ENCODE assay signal across 8 cellular contexts in genomic region chr6:84227044-84227433, GRCh38. TPM values are rescaled to one million over a fixed set of nuclear protein-coding genes. Genes with fewer than 3 reads are reported as not detected.
A peak's percentile ranks its signal among the peaks of the same experiment; 100 is the strongest.
DNase-seq lines count a peak whose midpoint lies in the region; ATAC-seq and TF ChIP-seq lines count a peak whose summit lies in the region.

No MANE protein-coding gene starts in this region.

- H4K5ac ChIP-seq in IMR-90 (ENCODE audit: low read depth, low read length): no peak overlapping the region; the same call in 1 of the 2 replicates

- H2BK15ac ChIP-seq in IMR-90 (ENCODE audit: low read depth, low read length): no peak overlapping the region
- H2BK15ac ChIP-seq in mesenchymal stem cell (ENCODE audit: low read depth, poor library complexity, severe bottlenecking): no peak overlapping the region

- H2BK12ac ChIP-seq in mesenchymal stem cell (ENCODE audit: low read length in 2 of 2): no peak overlapping the region

- H4K8ac ChIP-seq in IMR-90 (ENCODE audit: low read depth in 2 of 2, low read length in 2 of 2) (peak overlapping the region; percentile 72 to 87; a peak in 2 of 4 replicates), mesenchymal stem cell (ENCODE audit: low read length) (peak overlapping the region; percentile 52)

- H3K27me3 ChIP-seq in IMR-90 (ENCODE audit: control insufficient read depth, insufficient read depth, low read length) (no peaks in the 10 kb centered on the region), mesenchymal stem cell (ENCODE audit: control insufficient read depth in 1 of 2, insufficient read depth in 1 of 2, low read length in 2 of 2) (peaks cover 4% of the 10 kb centered on the region in 2 experiments), uterus (peaks cover 0 to 2% of the 10 kb centered on the region in 2 donors)

- BruUV-seq in IMR-90 (replicated peaks; lab: Mats Ljungman, UMichigan): no TSS peak

- H3K4ac ChIP-seq in IMR-90 (ENCODE audit: low read depth, low read length) (peak overlapping the region; percentile 24; the same call in 1 of the 2 replicates), mesenchymal stem cell (ENCODE audit: low read depth in 1 of 2, low read length in 2 of 2) (peak overlapping the region in 1 of 2 experiments; percentile 0)

- H2BK120ac ChIP-seq in IMR-90 (ENCODE audit: low read depth, low read length) (no peak overlapping the region), mesenchymal stem cell (ENCODE audit: low read depth, low read length) (no peak overlapping the region)

- H3K4me3 ChIP-seq in IMR-90 (ENCODE audit: insufficient read depth, low read depth, low read length): peak overlapping the region; percentile 93
- H3K4me3 ChIP-seq in mesenchymal stem cell (ENCODE audit: insufficient read depth in 1 of 2, low read depth in 1 of 2, low read length in 2 of 2): peak overlapping the region; percentile 83 to 93
- H3K4me3 ChIP-seq in uterus: peak overlapping the region; percentile 57 to 66

- no peak for TF ChIP-seq CTCF in IMR-90 (conservative IDR thresholded peaks at IDR 0.05; ENCODE audit: low read depth, low read length)
- no peak for TF ChIP-seq CTCF in uterus (IDR thresholded peaks at IDR 0.05)

- CTCF ChIA-PET in IMR-90 (lab: Yijun Ruan, JAX): interaction anchor here (0.8 to 1.0 kb wide), 4 partner anchors 10 to 612 kb away, joined by 3 to 6 read pairs (median 4); no protein-coding TSS in a partner anchor

- in situ Hi-C loops in IMR-90 (cut with MboI; ENCODE audit: low sequenced_read_pairs): no loop called here

- H3K9me1 ChIP-seq in IMR-90 (ENCODE audit: insufficient read depth, low read length): no peaks in the 10 kb centered on the region

- H3K27ac ChIP-seq in IMR-90 (ENCODE audit: insufficient read depth, low read length) (peak overlapping the region; percentile 42), caudate nucleus (ENCODE audit: low read depth, low read length) (peak overlapping the region; percentile 97), mesenchymal stem cell (ENCODE audit: low read length, poor library complexity, severe bottlenecking) (no peak overlapping the region), uterus (peak overlapping the region; percentile 83 to 88)

- TF ChIP-seq RAD21 in IMR-90 (IDR thresholded peaks at IDR 0.05; ENCODE audit: low read length): no peak

- POLR2A ChIA-PET in IMR-90 (lab: Charles Lee; ENCODE audit: unreplicated experiment): no interaction called here

- H3K79me1 ChIP-seq in IMR-90 (ENCODE audit: low read depth in 1 of 2, low read length in 2 of 2): peaks cover 4% of the 10 kb centered on the region in 2 experiments; a peak in 1 of 4 replicates
- H3K79me1 ChIP-seq in mesenchymal stem cell (replicated peaks; ENCODE audit: low read length, poor library complexity, severe bottlenecking): peaks cover 13% of the 10 kb centered on the region

- H3K4me1 ChIP-seq in IMR-90 (ENCODE audit: control insufficient read depth, insufficient read depth, low read length): no peaks in the 10 kb centered on the region
- no peaks in the 10 kb centered on the region for H3K4me1 ChIP-seq in mesenchymal stem cell (ENCODE audit: control insufficient read depth, insufficient read depth, low read depth, low read length)
- H3K4me1 ChIP-seq in uterus: no peaks in the 10 kb centered on the region

- peak overlapping the region; percentile 85 for H3K4me2 ChIP-seq in IMR-90 (ENCODE audit: low read depth, low read length)
- peak overlapping the region; percentile 93 for H3K4me2 ChIP-seq in mesenchymal stem cell (ENCODE audit: low read length, poor library complexity, severe bottlenecking)

- H4K20me1 ChIP-seq in IMR-90 (ENCODE audit: insufficient read depth, low read length): no peaks in the 10 kb centered on the region

- TF ChIP-seq POLR2A in IMR-90 (IDR thresholded peaks at IDR 0.05; ENCODE audit: low read depth, low read length): no peak
- no peak for TF ChIP-seq POLR2A in uterus (IDR thresholded peaks at IDR 0.05)

- peak overlapping the region; percentile 2; the same call in 1 of the 2 replicates for H3K23ac ChIP-seq in IMR-90 (ENCODE audit: low read depth, low read length)
- H3K23ac ChIP-seq in mesenchymal stem cell (ENCODE audit: low read length in 2 of 2): no peak overlapping the region

- H3K36me3 ChIP-seq in IMR-90 (ENCODE audit: control insufficient read depth, insufficient read depth, low read length) (no peaks in the 10 kb centered on the region), mesenchymal stem cell (ENCODE audit: control insufficient read depth in 1 of 2, insufficient read depth in 2 of 2, low read depth in 1 of 2, low read length in 2 of 2) (no peaks in the 10 kb centered on the region), uterus (no peaks in the 10 kb centered on the region)

- H3K14ac ChIP-seq in IMR-90 (replicated peaks; ENCODE audit: low read depth, low read length): no peak overlapping the region
- no peak overlapping the region for H3K14ac ChIP-seq in mesenchymal stem cell (ENCODE audit: low read length in 2 of 2)

- H2AK9ac ChIP-seq in IMR-90 (replicated peaks; ENCODE audit: low read depth, low read length, poor library complexity): peak overlapping the region; percentile 71

- 0 out of 2 replicates have a peak overlapping the region, but pooled peaks have one; percentile 16 for H3K56ac ChIP-seq in IMR-90 (ENCODE audit: extremely low read depth, insufficient read depth, low read length)

- peak; percentile 2 for ATAC-seq in IMR-90 (ENCODE audit: low read depth)

- intact Hi-C loops in IMR-90 (cut with micrococcal nuclease): loop anchor here (2.0 kb wide), 1 partner anchor 1096 kb away; no protein-coding TSS in a partner anchor
- intact Hi-C loops in uterus (cut with DNase I; ENCODE audit: low total_unique reads): no loop called here

- H4K91ac ChIP-seq in IMR-90 (ENCODE audit: insufficient read depth, low read depth, low read length) (no peak overlapping the region), mesenchymal stem cell (ENCODE audit: low read length) (no peak overlapping the region)

- H2BK5ac ChIP-seq in IMR-90 (ENCODE audit: low read depth, low read length, poor library complexity, severe bottlenecking) (no peak overlapping the region), mesenchymal stem cell (ENCODE audit: low read depth, low read length, poor library complexity, severe bottlenecking) (no peak overlapping the region)

- peak overlapping the region; percentile 48 for H3K9ac ChIP-seq in IMR-90 (ENCODE audit: low read depth, low read length)
- peak overlapping the region; percentile 96 for H3K9ac ChIP-seq in mesenchymal stem cell (ENCODE audit: low read length)

- no peak overlapping the region for H2BK20ac ChIP-seq in IMR-90 (ENCODE audit: low read depth, low read length)

- H2AFZ ChIP-seq in IMR-90 (replicated peaks; ENCODE audit: low read length, poor library complexity): peak overlapping the region; percentile 99
- peak overlapping the region; percentile 33 for H2AFZ ChIP-seq in mesenchymal stem cell (ENCODE audit: low read depth, low read length)

- H3K18ac ChIP-seq in IMR-90 (ENCODE audit: low read depth, low read length) (no peak overlapping the region), mesenchymal stem cell (ENCODE audit: low read depth in 1 of 2, low read length in 2 of 2) (peak overlapping the region in 1 of 2 experiments; percentile 50)

- H2AK5ac ChIP-seq in IMR-90 (ENCODE audit: low read depth, low read length) (no peak overlapping the region), mesenchymal stem cell (ENCODE audit: low read length, severe bottlenecking) (no peak overlapping the region)

- dilution Hi-C loops in IMR-90 (cut with HindIII; ENCODE audit: low sequenced_read_pairs, unreplicated experiment): no loop called here

- H3K9me3 ChIP-seq in IMR-90 (ENCODE audit: control insufficient read depth, insufficient read depth, low read length) (no peaks in the 10 kb centered on the region), mesenchymal stem cell (ENCODE audit: control insufficient read depth, low read length) (no peaks in the 10 kb centered on the region), uterus (no peaks in the 10 kb centered on the region)

- DNase-seq in stimulated activated CD4-positive, alpha-beta T cell treated with anti-CD3 and anti-CD28 coated beads, Interleukin-4, amount 100 ng/mL, for 24 hours: peak; percentile 6
- DNase-seq in stimulated activated CD4-positive, alpha-beta T cell treated with anti-CD3 and anti-CD28 coated beads, Interleukin-4, amount 100 ng/mL, for 1 hour: no peak
- DNase-seq in IMR-90: no peak
- DNase-seq in caudate nucleus (lab: John Stamatoyannopoulos, UW): peak in 4 of 61 donors; percentile 8 to 48 (median 30)
- no peak for DNase-seq in mesenchymal stem cell
- no peak for DNase-seq in uterus
- no peak for DNase-seq in activated gamma-delta T cell (lab: John Stamatoyannopoulos, UW)
- DNase-seq in NCI-H446 treated with DMSO at 0.1 percent for 48 hours (lab: John Stamatoyannopoulos, UW): no peak

- WGBS in IMR-90 (ENCODE audit: extremely low coverage in 2 of 2, insufficient read length in 1 of 2), 2 experiments: 3% methylated on average over 5 of the region's 14 CpGs; no CpG with 5 or more reads in 1 of the 2 experiments
- 17% methylated on average over 11 of the region's 14 CpGs for WGBS in mesenchymal stem cell

TF ChIP-seq in IMR-90, 13 proteins besides CTCF, POLR2A, EP300 and RAD21 (continues in another document):
- TF ChIP-seq MXI1 (IDR thresholded peaks at IDR 0.05; ENCODE audit: borderline replicate concordance, low read depth, low read length) (no peak), RFX5 (IDR thresholded peaks at IDR 0.05; ENCODE audit: low read depth, low read length) (no peak), RCOR1 (IDR thresholded peaks at IDR 0.05; ENCODE audit: insufficient replicate concordance, low read length) (no peak), FOS (IDR thresholded peaks at IDR 0.05; ENCODE audit: low read depth, low read length) (no peak), CEBPB (IDR thresholded peaks at IDR 0.05; ENCODE audit: low read depth, low read length) (no peak), SMC3 (IDR thresholded peaks at IDR 0.05; ENCODE audit: low read depth, low read length) (no peak), NFE2L2 (IDR thresholded peaks at IDR 0.05; ENCODE audit: low read depth, low read length) (no peak), BHLHE40 (IDR thresholded peaks at IDR 0.05; ENCODE audit: low read depth, low read length) (no peak)

RNA-seq across cellular contexts. Expression of gene CEP162, which starts 0.4 kb away (rescaled TPM):
- 1.6 and 4.7 TPM in 2 replicates for total RNA-seq in IMR-90 (2012; rRNA removed)
- 1.0 and 1.2 TPM in 2 replicates for polyA plus RNA-seq in IMR-90 (2012; rRNA removed)
- polyA plus RNA-seq in IMR-90 (2012; cell fraction: cytosol; rRNA removed): 0.05 and 0.11 TPM in 2 replicates
- 0.10 and 1.00 TPM in 2 replicates for polyA plus RNA-seq in IMR-90 (2012; cell fraction: nucleus; rRNA removed; ENCODE audit: low replicate concordance)
- 4.2 TPM for polyA plus RNA-seq in mesenchymal stem cell (2013, experiment 1 of 2)
- 3.8 TPM for polyA plus RNA-seq in mesenchymal stem cell (2013, experiment 2 of 2)
- 10 to 100 TPM in 3 of 4 donors, 1 to 10 TPM in 1; 7.7 to 32.5 (median 15.5) TPM for total RNA-seq in uterus
